ENCODE assay signal across 8 cellular contexts in the genomic region with DNA sequence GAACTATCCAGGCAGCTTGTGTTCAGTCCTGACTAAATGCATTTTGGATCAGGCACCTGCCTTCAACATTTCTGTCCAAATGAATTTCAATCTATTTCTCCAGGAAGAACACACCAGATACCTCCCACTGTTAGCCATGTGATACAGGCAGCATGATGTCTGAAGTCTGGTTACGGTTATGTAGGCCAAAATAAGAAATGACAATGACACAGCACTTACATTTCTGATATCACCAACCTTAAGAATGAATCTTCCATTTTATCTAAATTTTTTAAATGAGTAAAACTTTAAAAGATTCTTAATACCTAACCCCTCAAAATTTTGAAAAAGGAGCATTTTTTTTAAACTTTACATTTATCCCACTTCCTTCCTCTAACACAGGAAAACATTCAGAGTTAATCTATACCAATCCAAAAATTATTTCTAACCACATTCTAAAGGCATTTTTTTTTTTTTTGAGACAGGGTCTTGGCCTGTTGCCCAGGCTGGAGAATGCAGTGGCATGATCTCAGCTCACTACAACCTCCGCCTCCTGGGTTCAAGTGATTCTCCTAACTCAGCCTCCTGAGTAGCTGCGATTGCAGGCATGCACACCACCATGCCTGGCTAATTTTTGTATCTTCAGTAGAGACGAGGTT. TPM values are rescaled to one million over a fixed set of nuclear protein-coding genes. Genes with fewer than 3 reads are reported as not detected.
DNase-seq lines count a peak whose midpoint lies in the region; ATAC-seq and TF ChIP-seq lines count a peak whose summit lies in the region.

A gene with protein sequence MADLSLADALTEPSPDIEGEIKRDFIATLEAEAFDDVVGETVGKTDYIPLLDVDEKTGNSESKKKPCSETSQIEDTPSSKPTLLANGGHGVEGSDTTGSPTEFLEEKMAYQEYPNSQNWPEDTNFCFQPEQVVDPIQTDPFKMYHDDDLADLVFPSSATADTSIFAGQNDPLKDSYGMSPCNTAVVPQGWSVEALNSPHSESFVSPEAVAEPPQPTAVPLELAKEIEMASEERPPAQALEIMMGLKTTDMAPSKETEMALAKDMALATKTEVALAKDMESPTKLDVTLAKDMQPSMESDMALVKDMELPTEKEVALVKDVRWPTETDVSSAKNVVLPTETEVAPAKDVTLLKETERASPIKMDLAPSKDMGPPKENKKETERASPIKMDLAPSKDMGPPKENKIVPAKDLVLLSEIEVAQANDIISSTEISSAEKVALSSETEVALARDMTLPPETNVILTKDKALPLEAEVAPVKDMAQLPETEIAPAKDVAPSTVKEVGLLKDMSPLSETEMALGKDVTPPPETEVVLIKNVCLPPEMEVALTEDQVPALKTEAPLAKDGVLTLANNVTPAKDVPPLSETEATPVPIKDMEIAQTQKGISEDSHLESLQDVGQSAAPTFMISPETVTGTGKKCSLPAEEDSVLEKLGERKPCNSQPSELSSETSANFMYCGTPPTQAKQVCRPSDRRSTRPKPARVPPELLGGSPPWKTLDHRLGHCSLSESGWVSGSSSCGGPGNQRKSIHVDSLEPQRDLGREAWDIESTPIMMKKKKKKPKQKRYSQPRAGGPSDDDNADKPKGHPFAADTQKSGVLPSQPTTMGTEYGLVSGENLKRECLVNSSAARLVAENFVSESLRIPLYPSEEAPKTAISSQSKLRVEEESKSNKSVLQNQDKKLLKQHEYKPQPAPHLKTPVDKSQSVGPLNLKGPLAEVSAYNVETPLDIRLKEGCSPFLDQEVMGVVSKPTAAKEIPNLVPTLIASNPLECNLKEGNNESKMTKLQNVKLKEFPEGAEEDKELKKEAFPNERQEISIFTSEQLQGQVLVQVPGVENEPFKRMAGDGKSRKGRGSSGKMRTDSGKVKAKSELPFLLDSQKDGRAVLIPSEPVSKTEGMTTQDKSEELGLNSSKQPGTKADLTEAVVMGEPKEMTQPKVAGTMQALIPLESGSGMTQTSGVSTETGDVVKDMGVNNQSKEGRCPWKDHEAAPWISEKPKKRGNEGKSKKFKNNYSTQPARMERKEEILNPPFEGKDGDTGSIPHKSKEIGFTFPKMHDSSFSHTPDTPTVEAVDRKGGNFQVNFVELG (N-terminal part only) (minus strand): TSS at position 81 of the 638 bp plus-strand sequence. CDS start 17,556 bp downstream, outside the sequence.

- H3K27ac ChIP-seq in mammary epithelial cell (ENCODE audit: insufficient read depth, low read depth, low read length): no peak within 1 kb of the TSS
- peak within 1 kb of the TSS; percentile 48 to 65 for H3K27ac ChIP-seq in liver (ENCODE audit: low read depth in 1 of 2, low read length in 2 of 2)
- peak within 1 kb of the TSS in 2 of 4 donors; percentile 30 to 52 for H3K27ac ChIP-seq in tibial nerve

- H3K4me1 ChIP-seq in mammary epithelial cell (ENCODE audit: insufficient read depth, low read length): peaks cover 46% of the 10 kb centered on the region
- H3K4me1 ChIP-seq in liver (ENCODE audit: control insufficient read depth in 4 of 4, insufficient read depth in 4 of 4, low read length in 3 of 4): peaks cover 2 to 44% (median 25%) of the 10 kb centered on the region in 4 donors
- H3K4me1 ChIP-seq in tibial nerve: peaks cover 0 to 77% (median 49%) of the 10 kb centered on the region in 4 donors

- BruUV-seq in mammary epithelial cell (replicated peaks; lab: Mats Ljungman, UMichigan): no TSS peak

- intact Hi-C loops in mammary epithelial cell (cut with micrococcal nuclease): no loop called here

- H3K4me3 Mint-ChIP-seq in activated naive CD4-positive, alpha-beta T cell treated with anti-CD3 and anti-CD28 coated beads, Interleukin-2, amount 50 U/mL, for 24 hours: no peak within 1 kb of the TSS

- dilution Hi-C loops in mammary epithelial cell (cut with HindIII; ENCODE audit: low sequenced_read_pairs): no loop called here

- H2AFZ ChIP-seq in mammary epithelial cell (ENCODE audit: low read depth, low read length): no peak within 1 kb of the TSS

- 89% methylated on average over 3 of the region's 4 CpGs for WGBS in mammary epithelial cell (ENCODE audit: low coverage, missing lambda C conversion rate)
- WGBS in liver: 74% methylated on average over 4 of the region's 4 CpGs
- 46 to 48% methylated on average over 4 of the region's 4 CpGs for WGBS in tibial nerve, 2 donors

- no peak for TF ChIP-seq POLR2A in tibial nerve (IDR thresholded peaks at IDR 0.05)

- H3K9ac ChIP-seq in mammary epithelial cell (ENCODE audit: insufficient read depth, low read length) (no peak within 1 kb of the TSS), liver (ENCODE audit: low read depth in 1 of 2, low read length in 2 of 2) (peak within 1 kb of the TSS in 1 of 2 donors; percentile 24)

- H4K20me1 ChIP-seq in mammary epithelial cell (ENCODE audit: insufficient read depth, low read length): no peaks in the 10 kb centered on the region

- in situ Hi-C loops in mammary epithelial cell (cut with MboI; ENCODE audit: low sequenced_read_pairs in 2 of 2): no loop called here

- no peaks in the 10 kb centered on the region for H3K27me3 ChIP-seq in mammary epithelial cell (ENCODE audit: insufficient read depth, low read length)
- no peaks in the 10 kb centered on the region for H3K27me3 ChIP-seq in liver (ENCODE audit: control insufficient read depth in 4 of 4, insufficient read depth in 4 of 4, low read length in 3 of 4)
- no peaks in the 10 kb centered on the region for H3K27me3 ChIP-seq in tibial nerve

- CTCF ChIA-PET in mammary epithelial cell (lab: Charles Lee; ENCODE audit: low non-redundant PET): no interaction called here

- peaks cover 87% of the 10 kb centered on the region for H3K79me2 ChIP-seq in mammary epithelial cell (ENCODE audit: insufficient read depth, low read length)

- no peaks in the 10 kb centered on the region for H3K36me3 ChIP-seq in mammary epithelial cell (ENCODE audit: insufficient read depth, low read length)
- H3K36me3 ChIP-seq in liver (ENCODE audit: control insufficient read depth in 4 of 4, insufficient read depth in 3 of 4, low read depth in 1 of 4, low read length in 3 of 4): no peaks in the 10 kb centered on the region
- peaks cover 0 to 4% (median 0%) of the 10 kb centered on the region in 3 donors for H3K36me3 ChIP-seq in tibial nerve

- H3K4me1 Mint-ChIP-seq in activated naive CD4-positive, alpha-beta T cell treated with anti-CD3 and anti-CD28 coated beads, Interleukin-2, amount 50 U/mL, for 24 hours: peaks cover 53% of the 10 kb centered on the region

- H3K27ac Mint-ChIP-seq in activated naive CD4-positive, alpha-beta T cell treated with anti-CD3 and anti-CD28 coated beads, Interleukin-2, amount 50 U/mL, for 24 hours: peak within 1 kb of the TSS; percentile 81

- H3K4me2 ChIP-seq in mammary epithelial cell (ENCODE audit: insufficient read depth, low read depth, low read length): no peak within 1 kb of the TSS

- no peak for TF ChIP-seq RAD21 in liver (IDR thresholded peaks at IDR 0.05)

- TF ChIP-seq CTCF in mammary epithelial cell (conservative IDR thresholded peaks at IDR 0.05 in 1 of 2, IDR thresholded peaks at IDR 0.05 in 1 of 2; ENCODE audit: extremely low read depth in 1 of 2, insufficient read depth in 1 of 2, low read depth in 1 of 2, low read length in 2 of 2) (no peak), liver (IDR thresholded peaks at IDR 0.05; ENCODE audit: low read depth, low read length, missing input control) (no peak), tibial nerve (IDR thresholded peaks at IDR 0.05) (no peak)

- ATAC-seq in HG03457 (IDR thresholded peaks at IDR 0.05; ENCODE audit: unreplicated experiment): no peak

- H3K9me3 Mint-ChIP-seq in activated naive CD4-positive, alpha-beta T cell treated with anti-CD3 and anti-CD28 coated beads, Interleukin-2, amount 50 U/mL, for 24 hours: no peaks in the 10 kb centered on the region

- H3K36me3 Mint-ChIP-seq in activated naive CD4-positive, alpha-beta T cell treated with anti-CD3 and anti-CD28 coated beads, Interleukin-2, amount 50 U/mL, for 24 hours: peaks cover 3% of the 10 kb centered on the region

- H3K4me3 ChIP-seq in mammary epithelial cell (replicated peaks in 1 of 3; ENCODE audit: insufficient read depth in 1 of 3, low read depth in 2 of 3, low read length in 3 of 3) (no peak within 1 kb of the TSS), liver (ENCODE audit: low read depth in 1 of 3, low read length in 3 of 3) (no peak within 1 kb of the TSS), tibial nerve (no peak within 1 kb of the TSS)

- H3K9me3 ChIP-seq in mammary epithelial cell (replicated peaks; ENCODE audit: insufficient read depth, low read length) (no peaks in the 10 kb centered on the region), liver (ENCODE audit: control insufficient read depth in 4 of 4, low read length in 3 of 4) (no peaks in the 10 kb centered on the region), tibial nerve (no peaks in the 10 kb centered on the region)

- DNase-seq in activated naive CD4-positive, alpha-beta T cell treated with anti-CD3 and anti-CD28 coated beads, Interleukin-2, amount 50 U/mL, for 16 hours: no peak
- DNase-seq in mammary epithelial cell (no peak), tibial nerve (ENCODE audit: low spot score in 2 of 2) (no peak), NCI-H146 treated with DMSO at 0.1 percent for 48 hours (lab: John Stamatoyannopoulos, UW; ENCODE audit: unreplicated experiment) (no peak), NCI-H2107 (lab: John Stamatoyannopoulos, UW) (no peak)

- no peaks in the 10 kb centered on the region for H3K27me3 Mint-ChIP-seq in activated naive CD4-positive, alpha-beta T cell treated with anti-CD3 and anti-CD28 coated beads, Interleukin-2, amount 50 U/mL, for 24 hours

- no peak for TF ChIP-seq EP300 in tibial nerve (IDR thresholded peaks at IDR 0.05)

TF ChIP-seq in liver, 16 proteins besides CTCF, POLR2A, EP300 and RAD21 (continues in another document):
- TF ChIP-seq FOXA1 (IDR thresholded peaks at IDR 0.05): no peak
- TF ChIP-seq, protein P1, sequence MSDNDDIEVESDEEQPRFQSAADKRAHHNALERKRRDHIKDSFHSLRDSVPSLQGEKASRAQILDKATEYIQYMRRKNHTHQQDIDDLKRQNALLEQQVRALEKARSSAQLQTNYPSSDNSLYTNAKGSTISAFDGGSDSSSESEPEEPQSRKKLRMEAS (IDR thresholded peaks at IDR 0.05): no peak
- TF ChIP-seq EGR1 (IDR thresholded peaks at IDR 0.05; ENCODE audit: low read depth in 2 of 2): no peak
- TF ChIP-seq YY1 (IDR thresholded peaks at IDR 0.05): no peak
- TF ChIP-seq HNF4G (IDR thresholded peaks at IDR 0.05): no peak
- TF ChIP-seq TAF1 (conservative IDR thresholded peaks at IDR 0.05): no peak
- TF ChIP-seq, protein P2, sequence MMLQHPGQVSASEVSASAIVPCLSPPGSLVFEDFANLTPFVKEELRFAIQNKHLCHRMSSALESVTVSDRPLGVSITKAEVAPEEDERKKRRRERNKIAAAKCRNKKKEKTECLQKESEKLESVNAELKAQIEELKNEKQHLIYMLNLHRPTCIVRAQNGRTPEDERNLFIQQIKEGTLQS (IDR thresholded peaks at IDR 0.05): no peak
- no peak for TF ChIP-seq RXRA (IDR thresholded peaks at IDR 0.05)
- no peak for TF ChIP-seq GABPA (IDR thresholded peaks at IDR 0.05 in 1 of 2, conservative IDR thresholded peaks at IDR 0.05 in 1 of 2)
- no peak for TF ChIP-seq JUND (IDR thresholded peaks at IDR 0.05)
- TF ChIP-seq NR2F2 (IDR thresholded peaks at IDR 0.05): no peak

RNA-seq across cellular contexts. Expression of the gene that starts here (rescaled TPM):
- total RNA-seq in mammary epithelial cell (100 to 1,000 TPM; 148 to 288 TPM), liver (10 to 100 TPM; 16.6 to 33.7 TPM), tibial nerve (100 to 1,000 TPM; 201 to 239 (median 231) TPM)
- polyA plus RNA-seq in mammary epithelial cell (119 TPM), liver (10 to 100 TPM; 27.8 to 41.4 TPM)
- 222 TPM for polyA minus RNA-seq in mammary epithelial cell

Comparison
In these comparisons a context has a peak if more than half of its experiments do, and no peak if none do; other contexts are left out.
1. RNA of the gene that starts here (total RNA-seq): 148 to 288 TPM in mammary epithelial cell and 201 to 239 TPM in tibial nerve; 16.6 to 33.7 TPM in liver; every median in the first group is over 4 times any median in the second.